In genomic region chr1:226679853-226680516, GRCh38 we compare ENCODE assay signal across 9 cellular contexts. TPM values are rescaled to one million over a fixed set of nuclear protein-coding genes. Genes with fewer than 3 reads are reported as not detected.
A peak's percentile ranks its signal among the peaks of the same experiment; 100 is the strongest.
DNase-seq lines count a peak whose midpoint lies in the region; ATAC-seq, FAIRE-seq and TF ChIP-seq lines count a peak whose summit lies in the region.
"Had no signal": no experiment of that assay in that cellular context is flagged by ENCODE, and none has a peak within 500 bp of the region (broad histone marks: within the 10 kb centered on the region; RNA-seq: fewer than 3 reads in every experiment).

No MANE protein-coding gene starts in this region.

- no peak for FAIRE-seq in HepG2 (lab: Jason Lieb, UNC)
- FAIRE-seq: G401.6 had no signal

- H3K27me3 ChIP-seq in ACC112 (ENCODE audit: insufficient read depth, low read length) (no peaks in the 10 kb centered on the region), KMS-11 (ENCODE audit: insufficient read depth, low read depth) (no peaks in the 10 kb centered on the region), dorsolateral prefrontal cortex (no peaks in the 10 kb centered on the region), HepG2 (ENCODE audit: control insufficient read depth in 1 of 2, insufficient read depth in 2 of 2, low read length in 2 of 2) (peaks cover 6 to 70% of the 10 kb centered on the region in 2 experiments)

- TF ChIP-seq RAD21 in HepG2 (CRISPR knock-in tag; IDR thresholded peaks at IDR 0.05): no peak

- intact Hi-C loops in dorsolateral prefrontal cortex (cut with DNase I) (loop anchor here in 1 of 2 donors (10.0 kb wide), 2 partner anchors 45 to 55 kb away; partner anchors contain the start of gene ITPKB), HepG2 (cut with micrococcal nuclease; ENCODE audit: unreplicated experiment) (no loop called here)

- peaks cover 22% of the 10 kb centered on the region for H3K4me1 ChIP-seq in ACC112 (ENCODE audit: control insufficient read depth, insufficient read depth, low read length, unreplicated experiment)
- peaks cover 58% of the 10 kb centered on the region for H3K4me1 ChIP-seq in KMS-11 (ENCODE audit: low read depth, poor library complexity, severe bottlenecking)
- H3K4me1 ChIP-seq in HepG2 (ENCODE audit: insufficient read depth, low read length): peaks cover 5% of the 10 kb centered on the region; the same call in 1 of the 2 replicates

- BruUV-seq in HepG2 (replicated peaks; lab: Mats Ljungman, UMichigan): no TSS peak

- POLR2A ChIA-PET in HepG2 (lab: Yijun Ruan, JAX): no interaction called here

- H3K4me3 ChIP-seq in ACC112 (ENCODE audit: low read depth, low read length) (peak overlapping the region; percentile 71), KMS-11 (IDR thresholded peaks at IDR 0.05; ENCODE audit: insufficient read depth, low read depth, low read length) (no peak overlapping the region), dorsolateral prefrontal cortex (peak overlapping the region in 58 of 59 donors; percentile 23 to 70 (median 49)), HepG2 (replicated peaks in 1 of 3; ENCODE audit: insufficient read depth in 1 of 3, low read depth in 2 of 3, low read length in 3 of 3) (peak overlapping the region in 1 of 3 experiments; percentile 27; a peak in 1 of 6 replicates)

- H3K4me2 ChIP-seq in KMS-11 (peak overlapping the region; percentile 38; the same call in 1 of the 2 replicates), HepG2 (ENCODE audit: low read depth, low read length) (peak overlapping the region; percentile 40)

- H4K20me1 ChIP-seq in KMS-11 (ENCODE audit: insufficient read depth): no peaks in the 10 kb centered on the region
- H4K20me1 ChIP-seq in HepG2 (ENCODE audit: insufficient read depth, low read length): no peaks in the 10 kb centered on the region

- ATAC-seq in GM19438 (IDR thresholded peaks at IDR 0.05; ENCODE audit: low read depth, unreplicated experiment) (peak; percentile 41), HepG2 (no peak), HG02981 (IDR thresholded peaks at IDR 0.05; ENCODE audit: unreplicated experiment) (no peak)

- H3K9ac ChIP-seq in KMS-11 (peak overlapping the region; percentile 28; the same call in 1 of the 2 replicates), HepG2 (ENCODE audit: insufficient read depth, low read depth, low read length) (no peak overlapping the region)

- H3K9me3 ChIP-seq in HepG2 (ENCODE audit: low read length): no peaks in the 10 kb centered on the region

- in situ Hi-C loops in HepG2 (cut with HindIII; ENCODE audit: extremely low pct_ligation_motif_present, low pct_unique_long_range_greater_than_20kb): no loop called here

- no peak for TF ChIP-seq EP300 in HepG2 (IDR thresholded peaks at IDR 0.05; ENCODE audit: low read depth in 2 of 2, low read length in 2 of 2)
- no peak for TF ChIP-seq EP300 in HepG2 (CRISPR knock-in tag; IDR thresholded peaks at IDR 0.05; ENCODE audit: borderline replicate concordance)

- H3K27ac ChIP-seq in ACC112 (ENCODE audit: low read depth, low read length) (no peak overlapping the region), KMS-11 (peak overlapping the region; percentile 31; the same call in 1 of the 2 replicates), dorsolateral prefrontal cortex (peak overlapping the region in 49 of 59 donors; percentile 78 to 99 (median 96)), HepG2 (ENCODE audit: extremely low read length, insufficient read depth, low read length) (no peak overlapping the region)

- 13% methylated on average over 18 of the region's 22 CpGs for WGBS in HepG2 (ENCODE audit: low lambda C conversion rate)

- peak; percentile 73 to 77 for DNase-seq in activated CD4-positive, alpha-beta T cell treated with anti-CD3 and anti-CD28 coated beads, Interleukin-2, amount 50 U/mL, for 4 hours
- DNase-seq in dorsolateral prefrontal cortex (peak; percentile 73 to 88 (median 80)), HepG2 (ENCODE audit: low spot score) (no peak)
- DNase-seq in stimulated activated CD4-positive, alpha-beta T cell treated with anti-CD3 and anti-CD28 coated beads, Interleukin-2, amount 100 ng/mL, for 4 hours (ENCODE audit: low read depth): peak; percentile 81

- TF ChIP-seq CTCF in KMS-11 (conservative IDR thresholded peaks at IDR 0.05; ENCODE audit: low read depth, low read length) (no peak), dorsolateral prefrontal cortex (IDR thresholded peaks at IDR 0.05 in 54 of 56, conservative IDR thresholded peaks at IDR 0.05 in 2 of 56; ENCODE audit: low read depth in 1 of 56, partially characterized antibody in 56 of 56) (peak in 1 of 56 donors; percentile 15), HepG2 (CRISPR knock-in tag; IDR thresholded peaks at IDR 0.05) (no peak)

- TF ChIP-seq POLR2A in HepG2 (IDR thresholded peaks at IDR 0.05; ENCODE audit: insufficient read depth in 1 of 2, low read depth in 2 of 2, low read length in 2 of 2): no peak

- H3K36me3 ChIP-seq in ACC112 (ENCODE audit: insufficient read depth, low read length) (no peaks in the 10 kb centered on the region), KMS-11 (ENCODE audit: insufficient read depth) (no peaks in the 10 kb centered on the region), HepG2 (replicated peaks in 1 of 2; ENCODE audit: control insufficient read depth in 1 of 2, insufficient read depth in 2 of 2, low read length in 2 of 2) (no peaks in the 10 kb centered on the region)

- H3K79me2 ChIP-seq in ACC112 (ENCODE audit: control insufficient read depth, insufficient read depth, low read length, unreplicated experiment): no peaks in the 10 kb centered on the region
- H3K79me2 ChIP-seq in KMS-11 (ENCODE audit: insufficient read depth, low read depth): peaks cover 5% of the 10 kb centered on the region; the same call in 1 of the 2 replicates
- no peaks in the 10 kb centered on the region for H3K79me2 ChIP-seq in HepG2 (ENCODE audit: insufficient read depth, low read length)

- CTCF ChIA-PET in HepG2 (lab: Yijun Ruan, JAX; ENCODE audit: low intra/inter-chr PET ratio, low total read pairs): no interaction called here

- peak overlapping the region; percentile 66 for H2AFZ ChIP-seq in ACC112 (ENCODE audit: low read length, unreplicated experiment)
- no peak overlapping the region for H2AFZ ChIP-seq in KMS-11 (ENCODE audit: low read depth)
- no peak overlapping the region for H2AFZ ChIP-seq in HepG2 (ENCODE audit: low read length)

TF ChIP-seq in HepG2, 621 proteins besides CTCF, POLR2A, EP300 and RAD21:
- TF ChIP-seq ZNF121 (CRISPR knock-in tag; IDR thresholded peaks at IDR 0.05): 0 out of 2 replicates have a peak, but pooled peaks have one; percentile 45
- no peak for TF ChIP-seq SRY (CRISPR knock-in tag; IDR thresholded peaks at IDR 0.05)
- TF ChIP-seq ISL2 (CRISPR knock-in tag; IDR thresholded peaks at IDR 0.05): no peak
- no peak for TF ChIP-seq NPAS2 (CRISPR knock-in tag; IDR thresholded peaks at IDR 0.05; ENCODE audit: borderline replicate concordance)

RNA-seq across cellular contexts. Expression of gene ITPKB, which starts 59.1 kb away (rescaled TPM):
- 100 to 1,000 TPM in 108 of 120 experiments, 10 to 100 TPM in 12; 68.5 to 431 (median 142) TPM for total RNA-seq in dorsolateral prefrontal cortex
- total RNA-seq in HepG2 (2016; rRNA removed; fragmentation: Illumina TruSeq; extraction: Trizol): not detected in 2 replicates
- not detected in 2 replicates for total RNA-seq in HepG2 (2016; cell fraction: cytosol; rRNA removed; fragmentation: Illumina TruSeq; extraction: Trizol; ENCODE audit: low read depth)
- total RNA-seq in HepG2 (2016; cell fraction: insoluble cytoplasmic fraction; rRNA removed; fragmentation: Illumina TruSeq; extraction: Trizol): not detected in 2 replicates
- not detected in 2 replicates for total RNA-seq in HepG2 (2016; cell fraction: membrane; rRNA removed; fragmentation: Illumina TruSeq; extraction: Trizol)
- not detected in 2 replicates for total RNA-seq in HepG2 (2016; cell fraction: nucleus; rRNA removed; fragmentation: Illumina TruSeq; extraction: Trizol)
- not detected in 2 replicates for polyA plus RNA-seq in HepG2 (2011; rRNA removed)
- not detected in 2 replicates for polyA plus RNA-seq in HepG2 (2011; cell fraction: cytosol; rRNA removed)
- polyA plus RNA-seq in HepG2 (2011; cell fraction: nucleus; rRNA removed): not detected in 2 replicates
- polyA plus RNA-seq in HepG2 (2012): not detected in 2 replicates
- polyA plus RNA-seq in HepG2 (2016; cell fraction: cytosol; fragmentation: Illumina TruSeq; extraction: Trizol; ENCODE audit: low read depth): not detected in 2 replicates
- not detected in 2 replicates for polyA plus RNA-seq in HepG2 (2016; cell fraction: insoluble cytoplasmic fraction; fragmentation: Illumina TruSeq; extraction: Trizol; ENCODE audit: low read depth)
- not detected in 2 replicates for polyA plus RNA-seq in HepG2 (2016; cell fraction: membrane; fragmentation: Illumina TruSeq; extraction: Trizol; ENCODE audit: low read depth)
- not detected in 2 replicates for polyA plus RNA-seq in HepG2 (2016; cell fraction: nucleus; fragmentation: Illumina TruSeq; extraction: Trizol; ENCODE audit: insufficient read depth, low read depth)
- polyA minus RNA-seq in HepG2 (2011; rRNA and poly(A)+ RNA removed; ENCODE audit: low replicate concordance): 0.84 TPM in 1 of 2 replicates, not detected in the other
- polyA minus RNA-seq in HepG2 (2011; cell fraction: cytosol; rRNA and poly(A)+ RNA removed): not detected in 2 replicates
- polyA minus RNA-seq in HepG2 (2011; cell fraction: nucleus; rRNA and poly(A)+ RNA removed): not detected in 2 replicates

Comparison
In these comparisons a context has a peak if more than half of its experiments do, and no peak if none do; other contexts are left out.
1. H3K27ac ChIP-seq: peak in KMS-11 (single experiment) and dorsolateral prefrontal cortex (49 of 59); none in ACC112 (single experiment) and HepG2 (single experiment).
2. RNA of gene ITPKB, which starts 59.1 kb away (total RNA-seq): 68.5 to 431 TPM in dorsolateral prefrontal cortex; not detected in HepG2; every median in the first group is over 10 times any median in the second.